Comparison of ENCODE assay signal across 13 cellular contexts in the genomic region with DNA sequence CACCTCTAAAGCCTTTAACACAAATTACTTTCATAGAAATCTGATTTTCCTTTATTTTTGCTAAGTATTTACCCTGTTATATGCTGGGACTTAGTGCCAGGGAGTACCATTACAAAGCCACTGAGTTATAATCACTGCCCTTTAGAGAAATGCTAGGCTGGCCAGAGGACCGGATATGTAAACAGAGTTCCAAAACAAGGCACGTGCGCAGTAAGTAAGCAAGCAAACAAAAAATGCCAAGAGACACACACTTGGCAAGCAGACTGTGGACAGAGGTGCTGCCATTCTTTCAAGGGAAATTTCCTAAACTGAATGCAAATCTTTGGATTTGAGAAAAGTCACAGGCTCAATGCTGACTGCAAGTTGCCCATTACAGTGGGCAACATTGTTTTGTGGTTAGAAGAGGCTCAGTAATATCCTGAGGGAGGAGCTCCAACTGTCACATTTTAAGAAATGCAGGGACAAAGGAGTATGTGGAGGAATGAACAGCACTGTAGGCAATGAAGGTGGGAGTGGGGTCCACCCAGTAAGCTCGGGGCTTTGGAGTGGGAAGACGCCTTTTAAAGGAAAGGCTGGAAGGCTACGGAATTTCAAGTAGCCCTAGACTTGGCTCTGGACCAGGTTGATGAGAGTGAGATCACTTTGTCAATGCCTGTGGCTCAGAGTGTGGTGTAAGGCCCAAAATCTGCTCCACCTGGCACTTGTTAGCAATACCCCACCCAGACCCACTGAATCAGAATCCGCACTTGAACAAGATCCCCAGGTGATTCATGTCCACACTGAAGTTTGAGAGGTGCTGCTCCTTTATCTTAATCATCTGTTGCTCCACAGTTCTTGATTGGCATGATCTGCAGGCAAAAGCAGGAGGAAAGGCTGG. TPM values are rescaled to one million over a fixed set of nuclear protein-coding genes. Genes with fewer than 3 reads are reported as not detected.
DNase-seq lines count a peak whose midpoint lies in the region; ATAC-seq and TF ChIP-seq lines count a peak whose summit lies in the region.
"Had no signal": no experiment of that assay in that cellular context is flagged by ENCODE, and none has a peak within 500 bp of the region (broad histone marks: within the 10 kb centered on the region; RNA-seq: fewer than 3 reads in every experiment).

No MANE protein-coding gene starts in this region.

- WGBS in upper lobe of left lung, 2 donors = 44 to 67% methylated on average over 6 to 7 of the region's 7 CpGs
- WGBS in sigmoid colon, 2 donors = 75 to 77% methylated on average over 7 of the region's 7 CpGs

- H3K4me3 Mint-ChIP-seq in neural crest cell = peak overlapping the region; percentile 83
- H3K4me3 Mint-ChIP-seq: activated naive CD8-positive, alpha-beta T cell had no signal

- TF ChIP-seq EP300 in upper lobe of left lung (IDR thresholded peaks at IDR 0.05) = no peak
- no peak for TF ChIP-seq EP300 in sigmoid colon (IDR thresholded peaks at IDR 0.05)

- no peak for TF ChIP-seq CTCF in GM10266 (IDR thresholded peaks at IDR 0.05; ENCODE audit: control insufficient read depth, insufficient read depth, low read depth, missing control alignments)
- no peak for TF ChIP-seq CTCF in NB4 (IDR thresholded peaks at IDR 0.05; ENCODE audit: low read depth, low read length)
- no peak for TF ChIP-seq CTCF in neural crest cell (conservative IDR thresholded peaks at IDR 0.05)
- TF ChIP-seq CTCF in upper lobe of left lung (IDR thresholded peaks at IDR 0.05) = no peak
- no peak for TF ChIP-seq CTCF in sigmoid colon (IDR thresholded peaks at IDR 0.05)

- H3K27ac ChIP-seq in epithelial cell of prostate (peak overlapping the region; percentile 39), upper lobe of left lung (no peak overlapping the region), sigmoid colon (no peak overlapping the region)
- H3K27ac ChIP-seq: KMS-11 had no signal

- intact Hi-C loops in sigmoid colon (cut with DNase I) = no loop called here

- TF ChIP-seq POLR2A in NB4 (IDR thresholded peaks at IDR 0.05; ENCODE audit: extremely low read depth, insufficient read length) (no peak), upper lobe of left lung (IDR thresholded peaks at IDR 0.05) (no peak), sigmoid colon (IDR thresholded peaks at IDR 0.05) (no peak)

- H3K4me1 Mint-ChIP-seq in neural crest cell = peaks cover 10% of the 10 kb centered on the region

- H3K27ac Mint-ChIP-seq in neural crest cell (ENCODE audit: unreplicated experiment) = no peak overlapping the region
- H3K27ac Mint-ChIP-seq: activated naive CD8-positive, alpha-beta T cell; CD4-positive, alpha-beta memory T cell; naive thymus-derived CD4-positive, alpha-beta T cell had no signal

- H3K27me3 Mint-ChIP-seq in neural crest cell (ENCODE audit: low read depth) = no peaks in the 10 kb centered on the region

- ATAC-seq in upper lobe of left lung (ENCODE audit: low FRiP score in 2 of 2) = no peak
- ATAC-seq: naive thymus-derived CD4-positive, alpha-beta T cell had no signal

- H3K36me3 Mint-ChIP-seq in neural crest cell (ENCODE audit: low read depth) = peaks cover 2% of the 10 kb centered on the region
- H3K36me3 Mint-ChIP-seq: activated naive CD8-positive, alpha-beta T cell; CD4-positive, alpha-beta memory T cell; naive thymus-derived CD4-positive, alpha-beta T cell had no signal

- no peaks in the 10 kb centered on the region for H3K9me3 Mint-ChIP-seq in neural crest cell

- H3K36me3 ChIP-seq in upper lobe of left lung (no peaks in the 10 kb centered on the region), sigmoid colon (no peaks in the 10 kb centered on the region)

- no peak overlapping the region for H3K4me3 ChIP-seq in NB4 (ENCODE audit: low read depth, low read length)
- H3K4me3 ChIP-seq in upper lobe of left lung = no peak overlapping the region
- no peak overlapping the region for H3K4me3 ChIP-seq in sigmoid colon

- H3K9me3 ChIP-seq in upper lobe of left lung (no peaks in the 10 kb centered on the region), sigmoid colon (no peaks in the 10 kb centered on the region)

- H3K4me1 ChIP-seq in upper lobe of left lung (peaks cover 9 to 18% (median 15%) of the 10 kb centered on the region in 4 donors), sigmoid colon (peaks cover 0 to 17% (median 8%) of the 10 kb centered on the region in 4 donors)

- DNase-seq in GM10266 (ENCODE audit: extremely low spot score) (peak; percentile 5), NB4 (ENCODE audit: low read depth) (peak; percentile 45), epithelial cell of prostate (ENCODE audit: low read depth, low spot score) (peak; percentile 92), neural crest cell (ENCODE audit: low read depth, low spot score) (no peak), upper lobe of left lung (no peak), C1 segment of cervical spinal cord (lab: John Stamatoyannopoulos, UW) (no peak), sigmoid colon (no peak)
- DNase-seq: CD4-positive, alpha-beta memory T cell; GF-D8; naive thymus-derived CD4-positive, alpha-beta T cell; SW 1271 had no signal

- peaks cover 0 to 13% (median 4%) of the 10 kb centered on the region in 4 donors for H3K27me3 ChIP-seq in upper lobe of left lung
- no peaks in the 10 kb centered on the region for H3K27me3 ChIP-seq in sigmoid colon

RNA-seq across cellular contexts. Expression of a gene that starts 2.1 kb away (rescaled TPM):
- 28.0 and 28.3 TPM in 2 replicates for total RNA-seq in neural crest cell
- total RNA-seq in upper lobe of left lung = 1 to 10 TPM; 1.4 to 6.1 (median 3.5) TPM
- total RNA-seq in sigmoid colon = 10 to 100 TPM in 1 of 4 donors, 1 to 10 TPM in 3; 6.2 to 13.0 (median 9.6) TPM
- 1 to 10 TPM in 2 of 3 donors, not detected in 1; 1.2 to 1.8 TPM for polyA plus RNA-seq in sigmoid colon
- polyA plus RNA-seq: naive thymus-derived CD4-positive, alpha-beta T cell had no signal

Comparison
In these comparisons a context has a peak if more than half of its experiments do, and no peak if none do; other contexts are left out.
1. DNase-seq: peak in GM10266 (single experiment), NB4 (single experiment) and epithelial cell of prostate (single experiment); none in neural crest cell (single experiment), upper lobe of left lung (0 of 2), C1 segment of cervical spinal cord (0 of 14) and sigmoid colon (single experiment).